In the genomic region with DNA sequence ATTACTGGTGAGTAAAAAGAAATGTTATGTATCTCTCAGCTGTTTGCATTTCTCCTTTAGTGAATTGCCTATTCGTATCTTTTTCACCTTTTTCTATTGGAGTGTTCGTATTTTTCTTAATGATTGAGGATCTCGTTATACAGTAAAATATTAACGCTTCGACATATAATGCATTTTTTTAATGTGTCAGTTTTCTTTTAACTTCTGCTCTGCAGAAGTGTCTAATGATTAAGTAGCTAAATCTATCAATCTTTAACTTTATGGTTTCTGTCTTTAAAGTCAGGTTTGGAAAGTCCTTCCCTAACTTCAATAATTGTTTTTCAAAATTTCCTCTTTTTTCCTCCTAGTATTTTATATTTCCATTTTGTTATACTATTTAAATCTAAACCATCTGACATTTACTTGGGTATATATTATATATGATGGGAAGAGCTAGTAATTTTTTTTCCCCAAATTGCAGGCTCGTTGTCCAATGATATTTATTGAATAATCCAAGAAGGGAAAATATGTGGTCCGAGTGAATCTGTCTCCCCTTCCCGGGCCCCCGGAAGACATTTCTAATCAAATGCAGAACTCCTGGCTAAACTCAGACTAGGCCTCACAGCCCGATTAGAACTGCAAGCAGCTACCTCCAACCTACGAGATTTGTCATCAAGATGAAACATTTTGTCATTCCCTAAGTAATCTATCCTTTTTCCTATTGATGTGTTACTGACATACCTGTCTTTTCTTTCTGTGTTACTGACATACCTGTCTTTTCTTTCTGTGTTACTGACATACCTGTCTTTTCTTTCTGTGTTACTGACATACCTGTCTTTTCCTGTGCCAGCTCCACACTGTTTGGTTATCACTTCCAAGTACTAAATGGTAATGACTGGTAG, we compare ENCODE assay signal across 9 cellular contexts. TPM values are rescaled to one million over a fixed set of nuclear protein-coding genes. Genes with fewer than 3 reads are reported as not detected.
DNase-seq lines count a peak whose midpoint lies in the region; ATAC-seq and TF ChIP-seq lines count a peak whose summit lies in the region.
"Had no signal": no experiment of that assay in that cellular context is flagged by ENCODE, and none has a peak within 500 bp of the region (broad histone marks: within the 10 kb centered on the region; RNA-seq: fewer than 3 reads in every experiment).

No MANE protein-coding gene starts in this region.

- peaks cover 48% of the 10 kb centered on the region for H3K4me1 Mint-ChIP-seq in activated naive CD8-positive, alpha-beta T cell treated with anti-CD3 and anti-CD28 coated beads for 36 hours

- TF ChIP-seq EP300 in transverse colon (IDR thresholded peaks at IDR 0.05; ENCODE audit: low read depth), result no peak

- intact Hi-C loops in left lung (cut with DNase I), result no loop called here
- intact Hi-C loops in transverse colon (cut with DNase I; ENCODE audit: low total_unique reads), result no loop called here
- intact Hi-C loops in prostate gland (cut with DNase I), result no loop called here

- H3K27me3 ChIP-seq in left lung (no peaks in the 10 kb centered on the region), transverse colon (no peaks in the 10 kb centered on the region), prostate gland (replicated peaks; ENCODE audit: insufficient read depth) (no peaks in the 10 kb centered on the region)

- TF ChIP-seq CTCF in NB4 (IDR thresholded peaks at IDR 0.05; ENCODE audit: low read depth, low read length), result no peak
- no peak for TF ChIP-seq CTCF in left lung (IDR thresholded peaks at IDR 0.05)
- no peak for TF ChIP-seq CTCF in transverse colon (IDR thresholded peaks at IDR 0.05)
- no peak for TF ChIP-seq CTCF in prostate gland (IDR thresholded peaks at IDR 0.05)

- ATAC-seq in left lung, result no peak
- ATAC-seq in GM18907 (IDR thresholded peaks at IDR 0.05; ENCODE audit: unreplicated experiment), result no peak

- in situ Hi-C loops in transverse colon (cut with MboI; ENCODE audit: low pct_ligation_motif_present in 1 of 4, low pct_unique_long_range_greater_than_20kb in 1 of 4, low sequenced_read_pairs in 3 of 4), result no loop called here

- H3K27ac Mint-ChIP-seq in activated naive CD8-positive, alpha-beta T cell treated with anti-CD3 and anti-CD28 coated beads for 36 hours, result peak overlapping the region; percentile 97

- H3K4me1 ChIP-seq in ES-I3 (ENCODE audit: insufficient read depth, low read length) (peaks cover 34% of the 10 kb centered on the region), left lung (peaks cover 6 to 41% of the 10 kb centered on the region in 2 donors), transverse colon (peaks cover 11 to 22% (median 14%) of the 10 kb centered on the region in 4 donors), prostate gland (replicated peaks) (no peaks in the 10 kb centered on the region)

- H3K9ac ChIP-seq in ES-I3 (ENCODE audit: low read depth, low read length), result peak overlapping the region; percentile 19
- H3K9ac ChIP-seq: KMS-11 had no signal

- H3K4me3 ChIP-seq in NB4 (ENCODE audit: low read depth, low read length) (peak overlapping the region; percentile 33), left lung (no peak overlapping the region), transverse colon (no peak overlapping the region), prostate gland (no peak overlapping the region)

- 60 to 68% methylated on average over 11 of the region's 11 CpGs for WGBS in transverse colon (ENCODE audit: low coverage in 1 of 2), 2 donors
- 49% methylated on average over 11 of the region's 11 CpGs for WGBS in prostate gland

- H3K36me3 Mint-ChIP-seq in activated naive CD8-positive, alpha-beta T cell treated with anti-CD3 and anti-CD28 coated beads for 36 hours, result peaks cover 3% of the 10 kb centered on the region

- H3K27me3 Mint-ChIP-seq in activated naive CD8-positive, alpha-beta T cell treated with anti-CD3 and anti-CD28 coated beads for 36 hours, result no peaks in the 10 kb centered on the region

- peak overlapping the region; percentile 27 to 46 for H3K27ac ChIP-seq in left lung
- H3K27ac ChIP-seq in transverse colon, result peak overlapping the region; percentile 28 to 58 (median 48)
- H3K27ac ChIP-seq in prostate gland, result no peak overlapping the region
- H3K27ac ChIP-seq: KMS-11 had no signal

- no peaks in the 10 kb centered on the region for H3K9me3 ChIP-seq in ES-I3 (ENCODE audit: control insufficient read depth, insufficient read depth, low read length)
- H3K9me3 ChIP-seq in left lung, result no peaks in the 10 kb centered on the region
- H3K9me3 ChIP-seq in transverse colon, result no peaks in the 10 kb centered on the region
- no peaks in the 10 kb centered on the region for H3K9me3 ChIP-seq in prostate gland

- TF ChIP-seq POLR2A in NB4 (IDR thresholded peaks at IDR 0.05; ENCODE audit: extremely low read depth, insufficient read length) (no peak), transverse colon (IDR thresholded peaks at IDR 0.05) (no peak), prostate gland (IDR thresholded peaks at IDR 0.05) (no peak)

- H3K4me3 Mint-ChIP-seq in activated naive CD8-positive, alpha-beta T cell treated with anti-CD3 and anti-CD28 coated beads for 36 hours, result peak overlapping the region; percentile 78

- H3K36me3 ChIP-seq in ES-I3 (ENCODE audit: insufficient read depth, low read length), result no peaks in the 10 kb centered on the region
- H3K36me3 ChIP-seq in left lung, result no peaks in the 10 kb centered on the region
- no peaks in the 10 kb centered on the region for H3K36me3 ChIP-seq in transverse colon
- no peaks in the 10 kb centered on the region for H3K36me3 ChIP-seq in prostate gland

- H3K9me3 Mint-ChIP-seq in activated naive CD8-positive, alpha-beta T cell treated with anti-CD3 and anti-CD28 coated beads for 36 hours, result no peaks in the 10 kb centered on the region

- DNase-seq in NB4 (ENCODE audit: low read depth) (peak; percentile 88), left lung (no peak), transverse colon (peak; percentile 55), prostate gland (ENCODE audit: low spot score) (no peak), NCI-H748 (lab: John Stamatoyannopoulos, UW; ENCODE audit: unreplicated experiment) (no peak)
- peak; percentile 59 for DNase-seq in activated naive CD8-positive, alpha-beta T cell treated with anti-CD3 and anti-CD28 coated beads for 36 hours

RNA-seq across cellular contexts. Expression of gene PCBP1, which starts 17.2 kb away (rescaled TPM):
- total RNA-seq in activated naive CD8-positive, alpha-beta T cell treated with anti-CD3 and anti-CD28 coated beads for 36 hours, result 100 to 1,000 TPM; 449 to 455 TPM
- total RNA-seq in left lung (100 to 1,000 TPM; 297 to 404 TPM), transverse colon (100 to 1,000 TPM; 103 to 189 (median 149) TPM), prostate gland (100 to 1,000 TPM; 166 to 219 TPM)

Comparison
In these comparisons a context has a peak if more than half of its experiments do, and no peak if none do; other contexts are left out.
1. DNase-seq: peak in NB4 (single experiment), activated naive CD8-positive, alpha-beta T cell treated with anti-CD3 and anti-CD28 coated beads for 36 hours (single experiment) and transverse colon (single experiment); none in left lung (0 of 2), prostate gland (single experiment) and NCI-H748 (single experiment).
2. H3K27ac ChIP-seq: peak in left lung (2 of 2) and transverse colon (4 of 4); none in prostate gland (0 of 2).